Comparison of ENCODE assay signal across 8 cellular contexts in genomic region chr3:128112406-128112968, GRCh38. TPM values are rescaled to one million over a fixed set of nuclear protein-coding genes. Genes with fewer than 3 reads are reported as not detected.
DNase-seq lines count a peak whose midpoint lies in the region; ATAC-seq and TF ChIP-seq lines count a peak whose summit lies in the region.

No MANE protein-coding gene starts in this region.

- no peak overlapping the region for H3K4me3 ChIP-seq in HEK293 (ENCODE audit: low read depth, low read length)

- DNase-seq in A172 (ENCODE audit: low spot score) (peak; percentile 96), T-helper 22 cell (ENCODE audit: low read depth) (peak; percentile 36)
- peak; percentile 23 to 30 for DNase-seq in stimulated activated CD4-positive, alpha-beta T cell treated with anti-CD3 and anti-CD28 coated beads, Interleukin-2, amount 100 ng/mL, for 48 hours

- H3K36me3 Mint-ChIP-seq in dendritic cell treated with granulocyte-macrophage colony-stimulating factor and Interleukin-4, amounts not matched to agents 40 ng/mL and 50 ng/mL, for 4 days (ENCODE audit: low read depth): peaks cover 38% of the 10 kb centered on the region

- H3K27me3 Mint-ChIP-seq in dendritic cell treated with granulocyte-macrophage colony-stimulating factor and Interleukin-4, amounts not matched to agents 40 ng/mL and 50 ng/mL, for 4 days: no peaks in the 10 kb centered on the region

- peaks cover 13% of the 10 kb centered on the region for H3K4me1 Mint-ChIP-seq in dendritic cell treated with granulocyte-macrophage colony-stimulating factor and Interleukin-4, amounts not matched to agents 40 ng/mL and 50 ng/mL, for 4 days (ENCODE audit: low read depth)

- peak overlapping the region; percentile 72 for H3K27ac Mint-ChIP-seq in dendritic cell treated with granulocyte-macrophage colony-stimulating factor and Interleukin-4, amounts not matched to agents 40 ng/mL and 50 ng/mL, for 4 days

- no peak overlapping the region for H3K27ac ChIP-seq in HEK293 (ENCODE audit: extremely low read depth, low read depth, low read length)

- peaks cover 3% of the 10 kb centered on the region for H3K4me1 ChIP-seq in HEK293 (ENCODE audit: control insufficient read depth, insufficient read depth, low read length)

- no peak overlapping the region for H3K4me3 Mint-ChIP-seq in dendritic cell treated with granulocyte-macrophage colony-stimulating factor and Interleukin-4, amounts not matched to agents 40 ng/mL and 50 ng/mL, for 4 days

- intact Hi-C loops in dendritic cell treated with granulocyte-macrophage colony-stimulating factor and Interleukin-4, amounts not matched to agents 40 ng/mL and 50 ng/mL, for 4 days (cut with micrococcal nuclease): no loop called here

- H3K9me3 Mint-ChIP-seq in dendritic cell treated with granulocyte-macrophage colony-stimulating factor and Interleukin-4, amounts not matched to agents 40 ng/mL and 50 ng/mL, for 4 days: no peaks in the 10 kb centered on the region

- ATAC-seq in HG03135 (IDR thresholded peaks at IDR 0.05; ENCODE audit: unreplicated experiment): no peak
- no peak for ATAC-seq in HG02973 (IDR thresholded peaks at IDR 0.05; ENCODE audit: unreplicated experiment)
- no peak for ATAC-seq in HG03108 (IDR thresholded peaks at IDR 0.05; ENCODE audit: unreplicated experiment)

- POLR2A ChIA-PET in HEK293 (lab: Yijun Ruan, JAX): no interaction called here

- H3K36me3 ChIP-seq in HEK293 (ENCODE audit: control insufficient read depth in 2 of 2, insufficient read depth in 1 of 2, low read length in 2 of 2): peaks cover 16 to 80% of the 10 kb centered on the region in 2 experiments; a peak in 2 of 3 replicates

- H3K9me3 ChIP-seq in HEK293 (ENCODE audit: control insufficient read depth, insufficient read depth, low read depth, low read length): no peaks in the 10 kb centered on the region

- CTCF ChIA-PET in HEK293 (lab: Yijun Ruan, JAX): no interaction called here

- TF ChIP-seq CTCF in HEK293 (tag by site-specific recombination; IDR thresholded peaks at IDR 0.05): no peak

TF ChIP-seq in HEK293, 187 proteins besides CTCF, POLR2A, EP300 and RAD21 (continues in another document):
- TF ChIP-seq ZNF530 (tag by site-specific recombination; IDR thresholded peaks at IDR 0.05; ENCODE audit: low read depth) (no peak), ZNF585B (tag by site-specific recombination; IDR thresholded peaks at IDR 0.05) (no peak), ZNF664 (tag by site-specific recombination; IDR thresholded peaks at IDR 0.05) (peak; percentile 75), ZNF366 (tag by site-specific recombination; conservative IDR thresholded peaks at IDR 0.05) (peak; percentile 67), GLIS1 (tag by site-specific recombination; IDR thresholded peaks at IDR 0.05) (no peak), KLF1 (tag by site-specific recombination; IDR thresholded peaks at IDR 0.05) (no peak), ZEB2 (tag by site-specific recombination; IDR thresholded peaks at IDR 0.05) (peak; percentile 77), ZNF473 (tag by site-specific recombination; IDR thresholded peaks at IDR 0.05) (no peak), ZNF777 (tag by site-specific recombination; IDR thresholded peaks at IDR 0.05; ENCODE audit: borderline replicate concordance) (no peak), ZSCAN23 (tag by site-specific recombination; IDR thresholded peaks at IDR 0.05) (no peak), SP3 (tag by site-specific recombination; IDR thresholded peaks at IDR 0.05) (no peak), GFI1B (tag by site-specific recombination; IDR thresholded peaks at IDR 0.05) (no peak), ZNF280D (tag by site-specific recombination; IDR thresholded peaks at IDR 0.05) (no peak), ZNF184 (tag by site-specific recombination; IDR thresholded peaks at IDR 0.05) (peak; percentile 67; the same call in 1 of the 2 replicates), ZNF791 (tag by site-specific recombination; IDR thresholded peaks at IDR 0.05) (no peak), IKZF3 (tag by site-specific recombination; IDR thresholded peaks at IDR 0.05) (no peak), ZNF175 (tag by site-specific recombination; IDR thresholded peaks at IDR 0.05) (no peak), ZNF223 (tag by site-specific recombination; IDR thresholded peaks at IDR 0.05) (no peak), ZNF677 (tag by site-specific recombination; IDR thresholded peaks at IDR 0.05) (no peak), PRDM1 (tag by site-specific recombination; IDR thresholded peaks at IDR 0.05) (no peak), ZNF24 (tag by site-specific recombination; IDR thresholded peaks at IDR 0.05) (0 out of 2 replicates have a peak, but pooled peaks have one; percentile 49), KLF10 (tag by site-specific recombination; IDR thresholded peaks at IDR 0.05) (no peak), KLF17 (tag by site-specific recombination; IDR thresholded peaks at IDR 0.05) (no peak), ZNF391 (tag by site-specific recombination; IDR thresholded peaks at IDR 0.05; ENCODE audit: borderline replicate concordance, low read depth) (no peak), TRIM28 (IDR thresholded peaks at IDR 0.05; ENCODE audit: borderline replicate concordance, low read length) (no peak), ZNF280C (tag by site-specific recombination; IDR thresholded peaks at IDR 0.05) (no peak), ZNF747 (tag by site-specific recombination; IDR thresholded peaks at IDR 0.05) (no peak), ZNF416 (tag by site-specific recombination; IDR thresholded peaks at IDR 0.05) (no peak), ZNF214 (tag by site-specific recombination; IDR thresholded peaks at IDR 0.05; ENCODE audit: borderline replicate concordance) (no peak), BCL6B (tag by site-specific recombination; IDR thresholded peaks at IDR 0.05) (peak; percentile 99), ZBTB7A (tag by site-specific recombination; IDR thresholded peaks at IDR 0.05; ENCODE audit: low read depth) (no peak)

RNA-seq across cellular contexts. Expression of gene RUVBL1, which starts 11.1 kb away (rescaled TPM):
- 169 and 205 TPM in 2 replicates for total RNA-seq in A172 (2014; rRNA removed; shearing (Covaris generic))

RNA-seq across cellular contexts. Expression of gene EEFSEC, which starts 40.8 kb away (rescaled TPM):
- 3.5 and 4.1 TPM in 2 replicates for total RNA-seq in A172 (2014; rRNA removed; shearing (Covaris generic))

Comparison
In these comparisons a context has a peak if more than half of its experiments do, and no peak if none do; other contexts are left out.
1. DNase-seq: peak in every context shown above with its lines; median percentile 96 in A172; 36 in T-helper 22 cell; 26 in stimulated activated CD4-positive, alpha-beta T cell treated with anti-CD3 and anti-CD28 coated beads, Interleukin-2, amount 100 ng/mL, for 48 hours.